In genomic region chr3:49173792-49174170, GRCh38 we compare ENCODE assay signal across 1 cellular context.
TF ChIP-seq lines count a peak whose summit lies in the region.

No MANE protein-coding gene starts in this region.

TF ChIP-seq in HepG2, 621 proteins besides CTCF, POLR2A, EP300 and RAD21:
- TF ChIP-seq ZNF615 (CRISPR knock-in tag; IDR thresholded peaks at IDR 0.05; ENCODE audit: borderline replicate concordance) = no peak
- no peak for TF ChIP-seq ZBTB26 (CRISPR knock-in tag; IDR thresholded peaks at IDR 0.05; ENCODE audit: borderline replicate concordance)
- no peak for TF ChIP-seq ZBTB1 (CRISPR knock-in tag; IDR thresholded peaks at IDR 0.05; ENCODE audit: borderline replicate concordance)
- TF ChIP-seq GZF1 (CRISPR knock-in tag; IDR thresholded peaks at IDR 0.05) = no peak
- TF ChIP-seq ZNF282 (IDR thresholded peaks at IDR 0.05; ENCODE audit: partially characterized antibody) = no peak
- TF ChIP-seq BORCS8-MEF2B (CRISPR knock-in tag; IDR thresholded peaks at IDR 0.05) = no peak
- no peak for TF ChIP-seq ESRRA (CRISPR knock-in tag; IDR thresholded peaks at IDR 0.05; ENCODE audit: low read depth)
- no peak for TF ChIP-seq ZNF724P (CRISPR knock-in tag; IDR thresholded peaks at IDR 0.05; ENCODE audit: borderline replicate concordance)
- no peak for TF ChIP-seq ZNF563 (CRISPR knock-in tag; IDR thresholded peaks at IDR 0.05)
- TF ChIP-seq AKNA (CRISPR knock-in tag; IDR thresholded peaks at IDR 0.05; ENCODE audit: borderline replicate concordance) = no peak
- no peak for TF ChIP-seq RAD51 (IDR thresholded peaks at IDR 0.05; ENCODE audit: borderline replicate concordance)
- no peak for TF ChIP-seq ZBTB46 (CRISPR knock-in tag; IDR thresholded peaks at IDR 0.05; ENCODE audit: borderline replicate concordance)
- TF ChIP-seq ATAD3A (CRISPR knock-in tag; IDR thresholded peaks at IDR 0.05) = no peak
- TF ChIP-seq EZH2 (conservative IDR thresholded peaks at IDR 0.05; ENCODE audit: low read depth, low read length) = no peak
- TF ChIP-seq ZNF782 (CRISPR knock-in tag; IDR thresholded peaks at IDR 0.05; ENCODE audit: borderline replicate concordance) = no peak
